Comparison of ENCODE assay signal across 9 cellular contexts in genomic region chr11:12164061-12165014, GRCh38. TPM values are rescaled to one million over a fixed set of nuclear protein-coding genes. Genes with fewer than 3 reads are reported as not detected.
DNase-seq lines count a peak whose midpoint lies in the region; ATAC-seq, FAIRE-seq and TF ChIP-seq lines count a peak whose summit lies in the region.
"Had no signal": no experiment of that assay in that cellular context is flagged by ENCODE, and none has a peak within 500 bp of the region (broad histone marks: within the 10 kb centered on the region; RNA-seq: fewer than 3 reads in every experiment).

No MANE protein-coding gene starts in this region.

- H2BK15ac ChIP-seq in neuronal stem cell (ENCODE audit: low read length), result no peak overlapping the region

- ATAC-seq in HG03460 (IDR thresholded peaks at IDR 0.05; ENCODE audit: unreplicated experiment) (peak; percentile 49), WTC11 (no peak)

- no peak overlapping the region for H3K27ac ChIP-seq in neuronal stem cell (replicated peaks; ENCODE audit: low read length)

- peak overlapping the region; percentile 70 for H3K27ac Mint-ChIP-seq in Caco-2 (ENCODE audit: unreplicated experiment)
- H3K27ac Mint-ChIP-seq in WTC11, result no peak overlapping the region

- TF ChIP-seq CTCF in Caco-2 (IDR thresholded peaks at IDR 0.05; ENCODE audit: insufficient read depth in 1 of 2, low read depth in 1 of 2, low read length in 1 of 2, severe bottlenecking in 1 of 2, unreplicated experiment in 1 of 2) (no peak), bronchial epithelial cell (IDR thresholded peaks at IDR 0.05; ENCODE audit: insufficient read depth, low read length, severe bottlenecking) (no peak), WTC11 (IDR thresholded peaks at IDR 0.05) (no peak), BE2C (IDR thresholded peaks at IDR 0.05; ENCODE audit: low read depth, low read length) (no peak)

- POLR2A ChIA-PET in Caco-2 (lab: Charles Lee), result interaction anchor here (0.5 to 1.2 kb wide), 8 partner anchors 14 to 98 kb away, joined by 3 to 10 read pairs (median 4); no protein-coding TSS in a partner anchor
- POLR2A ChIA-PET in WTC11 (lab: Charles Lee), result no interaction called here

- peak overlapping the region; percentile 48 for H3K4me3 Mint-ChIP-seq in Caco-2 (ENCODE audit: unreplicated experiment)
- H3K4me3 Mint-ChIP-seq in WTC11, result no peak overlapping the region

- no peak overlapping the region for H3K4ac ChIP-seq in neuronal stem cell (ENCODE audit: low read length)

- H3K9me3 Mint-ChIP-seq in Caco-2 (ENCODE audit: unreplicated experiment) (no peaks in the 10 kb centered on the region), WTC11 (no peaks in the 10 kb centered on the region)

- H3K4me3 ChIP-seq in Caco-2 (ENCODE audit: low read depth, low read length) (no peak overlapping the region), bronchial epithelial cell (ENCODE audit: low read depth, low read length) (no peak overlapping the region), BE2C (ENCODE audit: low read depth, low read length) (no peak overlapping the region), neuronal stem cell (ENCODE audit: low read length in 2 of 2) (no peak overlapping the region)

- H3K9me3 ChIP-seq in Caco-2 (no peaks in the 10 kb centered on the region), BE2C (no peaks in the 10 kb centered on the region), neuronal stem cell (replicated peaks in 1 of 2; ENCODE audit: control insufficient read depth in 2 of 2, insufficient read depth in 1 of 2, low read depth in 1 of 2, low read length in 2 of 2) (no peaks in the 10 kb centered on the region)

- H2BK5ac ChIP-seq in neuronal stem cell (ENCODE audit: low read length), result no peak overlapping the region

- no peak overlapping the region for H3K18ac ChIP-seq in neuronal stem cell (ENCODE audit: low read length)

- no peak overlapping the region for H3K4me2 ChIP-seq in neuronal stem cell (ENCODE audit: insufficient read depth, low read length, poor library complexity, severe bottlenecking)

- intact Hi-C loops in Caco-2 (cut with micrococcal nuclease; ENCODE audit: unreplicated experiment), result loop anchor here (1.0 to 5.0 kb wide), 2 partner anchors 21 to 118 kb away; no protein-coding TSS in a partner anchor

- no peak overlapping the region for H4K8ac ChIP-seq in neuronal stem cell (ENCODE audit: low read depth, low read length)

- no peak for FAIRE-seq in bronchial epithelial cell (lab: Jason Lieb, UNC)
- FAIRE-seq: endometrium had no signal

- no CpG with 5 or more reads among the region's 9 CpGs for WGBS in neuronal stem cell (ENCODE audit: extremely low coverage in 2 of 2, insufficient read length in 2 of 2, insufficient replicate concordance in 1 of 2), 2 donors

- no peak overlapping the region for H3K14ac ChIP-seq in neuronal stem cell (ENCODE audit: low read length)

- no peak overlapping the region for H3K23ac ChIP-seq in neuronal stem cell (ENCODE audit: low read depth, low read length, poor library complexity)

- DNase-seq in Caco-2 (peak; percentile 74 to 82), bronchial epithelial cell (ENCODE audit: low read depth) (peak; percentile 72), myocyte (ENCODE audit: low read depth) (peak; percentile 86), WTC11 (ENCODE audit: low spot score) (no peak), BE2C (no peak), SKM-1 treated with dmso at 0.1 percent for 144 hours (lab: John Stamatoyannopoulos, UW; ENCODE audit: unreplicated experiment) (no peak), neuronal stem cell (ENCODE audit: low spot score) (no peak)

- H3K9ac ChIP-seq in neuronal stem cell (ENCODE audit: low read depth, low read length, poor library complexity), result no peak overlapping the region

- H3K27me3 Mint-ChIP-seq in Caco-2 (ENCODE audit: insufficient read depth, unreplicated experiment) (no peaks in the 10 kb centered on the region), WTC11 (ENCODE audit: low read depth) (no peaks in the 10 kb centered on the region)

- no peak overlapping the region for H2BK12ac ChIP-seq in neuronal stem cell (ENCODE audit: low read length)

- H3K36me3 ChIP-seq in Caco-2 (ENCODE audit: control insufficient read depth, insufficient read depth, low read length) (peaks cover 4% of the 10 kb centered on the region), bronchial epithelial cell (ENCODE audit: control insufficient read depth, insufficient read depth, low read length) (peaks cover 15% of the 10 kb centered on the region), BE2C (no peaks in the 10 kb centered on the region), neuronal stem cell (replicated peaks in 1 of 2; ENCODE audit: control insufficient read depth in 2 of 2, insufficient read depth in 2 of 2, low read length in 2 of 2) (peaks cover 0 to 3% of the 10 kb centered on the region in 2 donors)

- no peak overlapping the region for H2AFZ ChIP-seq in neuronal stem cell (ENCODE audit: low read length)

- BruUV-seq in Caco-2 (replicated peaks; lab: Mats Ljungman, UMichigan), result no TSS peak

- no peak overlapping the region for H2AK5ac ChIP-seq in neuronal stem cell (ENCODE audit: low read depth, low read length)

- H2BK120ac ChIP-seq in neuronal stem cell (ENCODE audit: low read depth, low read length), result no peak overlapping the region

- peaks cover 95% of the 10 kb centered on the region for H3K36me3 Mint-ChIP-seq in Caco-2 (ENCODE audit: insufficient read depth, unreplicated experiment)
- no peaks in the 10 kb centered on the region for H3K36me3 Mint-ChIP-seq in WTC11

- H4K91ac ChIP-seq in neuronal stem cell (ENCODE audit: low read depth, low read length, poor library complexity), result no peak overlapping the region

- H3K27me3 ChIP-seq in Caco-2 (replicated peaks; ENCODE audit: control insufficient read depth, insufficient read depth, low read length), result no peaks in the 10 kb centered on the region
- H3K27me3 ChIP-seq in bronchial epithelial cell (ENCODE audit: control insufficient read depth, insufficient read depth, low read length), result no peaks in the 10 kb centered on the region
- no peaks in the 10 kb centered on the region for H3K27me3 ChIP-seq in BE2C
- no peaks in the 10 kb centered on the region for H3K27me3 ChIP-seq in neuronal stem cell (ENCODE audit: control insufficient read depth in 3 of 3, insufficient read depth in 3 of 3, low read depth in 1 of 3, low read length in 3 of 3)

- CTCF ChIA-PET in Caco-2 (lab: Charles Lee) (interaction anchor here (0.6 to 1.6 kb wide), 7 partner anchors 14 to 76 kb away, joined by 3 to 13 read pairs (median 3); no protein-coding TSS in a partner anchor), WTC11 (lab: Charles Lee) (interaction anchor here (1.1 to 1.2 kb wide), 2 partner anchors 61 to 377 kb away, joined by 3 to 4 read pairs; no protein-coding TSS in a partner anchor)

- H3K79me1 ChIP-seq in neuronal stem cell (ENCODE audit: low read depth, low read length), result no peaks in the 10 kb centered on the region

- H3K4me1 Mint-ChIP-seq in Caco-2 (ENCODE audit: low read depth, unreplicated experiment) (peaks cover 73% of the 10 kb centered on the region), WTC11 (no peaks in the 10 kb centered on the region)

- H3K4me1 ChIP-seq in Caco-2, result peaks cover 91% of the 10 kb centered on the region
- H3K4me1 ChIP-seq in BE2C, result no peaks in the 10 kb centered on the region
- H3K4me1 ChIP-seq in neuronal stem cell (ENCODE audit: control insufficient read depth in 2 of 2, insufficient read depth in 1 of 2, low read depth in 1 of 2, low read length in 2 of 2), result peaks cover 0 to 3% of the 10 kb centered on the region in 2 donors

TF ChIP-seq in WTC11, 78 proteins besides CTCF, POLR2A, EP300 and RAD21 (continues in another document):
- TF ChIP-seq ZNF232 (CRISPR knock-in tag; IDR thresholded peaks at IDR 0.05) (no peak), HMGXB4 (CRISPR knock-in tag; IDR thresholded peaks at IDR 0.05) (no peak), HMGA2 (CRISPR knock-in tag; IDR thresholded peaks at IDR 0.05) (no peak), ZNF138 (CRISPR knock-in tag; conservative IDR thresholded peaks at IDR 0.05) (no peak), ZNF512 (CRISPR knock-in tag; IDR thresholded peaks at IDR 0.05; ENCODE audit: borderline replicate concordance) (no peak), FOXJ3 (CRISPR knock-in tag; IDR thresholded peaks at IDR 0.05; ENCODE audit: borderline replicate concordance) (no peak), ZMAT4 (CRISPR knock-in tag; IDR thresholded peaks at IDR 0.05) (no peak), EMX1 (CRISPR knock-in tag; IDR thresholded peaks at IDR 0.05) (no peak)

RNA-seq across cellular contexts. Expression of gene MICAL2, which starts 53.9 kb away (rescaled TPM):
- total RNA-seq in Caco-2 (2022) (247 and 272 TPM in 2 replicates), bronchial epithelial cell (75.0 and 95.9 TPM in 2 replicates), myocyte (14.7 TPM in 2 replicates), WTC11 (2021) (2.2 to 3.1 TPM (median 2.6 TPM) in 3 replicates)
- polyA plus RNA-seq in myocyte (2012), result 179 TPM
- 5.7 TPM for polyA plus RNA-seq in BE2C (2012; ENCODE audit: insufficient read depth, insufficient read length, low read depth)
- polyA plus RNA-seq in neuronal stem cell (2013, experiment 1 of 2), result 0.36 TPM
- 0.26 TPM for polyA plus RNA-seq in neuronal stem cell (2013, experiment 2 of 2)

Comparison
In these comparisons a context has a peak if more than half of its experiments do, and no peak if none do; other contexts are left out.
1. DNase-seq: peak in Caco-2 (2 of 2), bronchial epithelial cell (single experiment) and myocyte (single experiment); none in WTC11 (single experiment), BE2C (single experiment), SKM-1 treated with dmso at 0.1 percent for 144 hours (single experiment) and neuronal stem cell (single experiment).